12 cellular contexts compared by ENCODE assay signal in the genomic region with DNA sequence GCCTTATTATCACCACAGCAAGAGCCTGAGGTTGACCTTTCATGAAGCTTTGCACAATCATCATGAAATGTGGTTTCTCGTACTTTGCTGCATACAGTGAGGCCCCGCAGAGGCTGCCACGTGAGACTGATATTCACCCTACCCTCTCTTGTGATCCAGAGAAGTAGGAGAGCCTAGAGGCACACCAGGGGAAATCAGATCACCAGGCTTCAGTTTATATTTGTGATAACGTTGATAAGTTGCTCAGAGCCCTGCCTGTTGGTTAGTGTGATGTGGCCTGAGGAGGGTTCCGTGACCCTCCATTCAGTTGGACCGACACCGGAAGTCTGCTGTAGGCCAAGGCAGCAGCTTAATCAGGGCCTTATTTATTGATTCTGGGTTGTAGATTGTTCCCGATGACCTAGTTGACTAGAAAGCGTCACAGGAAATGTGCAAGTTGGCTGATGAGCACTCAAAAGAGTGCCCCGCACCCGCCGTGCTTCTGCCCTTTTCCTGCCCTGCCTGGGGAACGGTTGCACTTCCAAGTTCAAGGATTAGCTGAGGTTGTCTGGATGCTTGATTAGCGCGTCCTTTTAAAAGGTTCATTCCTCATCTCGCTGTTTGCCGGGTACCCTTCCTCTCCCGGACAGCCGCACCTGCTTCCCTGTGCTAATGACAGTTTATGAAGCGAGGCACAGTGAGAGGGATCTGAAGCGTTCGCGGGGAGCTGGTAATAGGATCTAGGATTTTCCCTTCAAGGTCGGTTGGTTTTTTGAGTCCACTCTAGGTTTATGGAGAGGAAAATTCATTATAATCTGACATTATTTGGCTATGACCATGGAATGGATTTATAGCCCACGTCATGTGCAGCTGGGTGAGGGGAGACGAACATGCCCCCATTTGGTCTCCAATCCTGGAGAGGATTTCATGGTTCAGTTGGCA.
A peak's percentile ranks its signal among the peaks of the same experiment; 100 is the strongest.
DNase-seq lines count a peak whose midpoint lies in the region; FAIRE-seq and TF ChIP-seq lines count a peak whose summit lies in the region.
"Had no signal": no experiment of that assay in that cellular context is flagged by ENCODE, and none has a peak within 500 bp of the region (broad histone marks: within the 10 kb centered on the region; RNA-seq: fewer than 3 reads in every experiment).

No MANE protein-coding gene starts in this region.

- no peak overlapping the region for H3K4me3 Mint-ChIP-seq in activated naive CD4-positive, alpha-beta T cell treated with anti-CD3 and anti-CD28 coated beads for 36 hours
- H3K4me3 Mint-ChIP-seq in brain, result peak overlapping the region in 2 of 5 experiments; percentile 4 to 13
- H3K4me3 Mint-ChIP-seq in stimulated activated naive CD8-positive, alpha-beta T cell treated with anti-CD3 and anti-CD28 coated beads, Interleukin-15, Interleukin-2, amounts not matched to agents 100 ng/mL and 50 ng/mL, for 24 hours, result no peak overlapping the region
- H3K4me3 Mint-ChIP-seq: activated CD4-positive, alpha-beta T cell treated with anti-CD3 and anti-CD28 coated beads, Interleukin-2, amount 10 ng/mL, durations not matched to agents 24 days and 14 days had no signal

- no peaks in the 10 kb centered on the region for H3K27me3 Mint-ChIP-seq in activated naive CD4-positive, alpha-beta T cell treated with anti-CD3 and anti-CD28 coated beads for 36 hours (ENCODE audit: low read depth)
- peaks cover 3% of the 10 kb centered on the region for H3K27me3 Mint-ChIP-seq in brain
- no peaks in the 10 kb centered on the region for H3K27me3 Mint-ChIP-seq in stimulated activated naive CD8-positive, alpha-beta T cell treated with anti-CD3 and anti-CD28 coated beads, Interleukin-15, Interleukin-2, amounts not matched to agents 100 ng/mL and 50 ng/mL, for 24 hours

- CTCF ChIA-PET in activated naive CD4-positive, alpha-beta T cell treated with anti-CD3 and anti-CD28 coated beads for 36 hours (lab: Charles Lee), result interaction anchor here (0.8 kb wide), 1 partner anchor 10 kb away, joined by 3 read pairs; no protein-coding TSS in a partner anchor

- TF ChIP-seq CTCF in brain (conservative IDR thresholded peaks at IDR 0.05), result no peak

- FAIRE-seq in H54 (lab: Jason Lieb, UNC), result no peak
- FAIRE-seq: H1 had no signal

- intact Hi-C loops in activated naive CD4-positive, alpha-beta T cell treated with anti-CD3 and anti-CD28 coated beads for 36 hours (cut with micrococcal nuclease), result no loop called here

- H3K27ac Mint-ChIP-seq in activated naive CD4-positive, alpha-beta T cell treated with anti-CD3 and anti-CD28 coated beads for 36 hours, result no peak overlapping the region
- H3K27ac Mint-ChIP-seq in brain, result peak overlapping the region in 4 of 5 experiments; percentile 54 to 80 (median 76)
- peak overlapping the region; percentile 5 for H3K27ac Mint-ChIP-seq in stimulated activated naive CD8-positive, alpha-beta T cell treated with anti-CD3 and anti-CD28 coated beads, Interleukin-15, Interleukin-2, amounts not matched to agents 100 ng/mL and 50 ng/mL, for 24 hours
- H3K27ac Mint-ChIP-seq: activated CD4-positive, alpha-beta T cell treated with anti-CD3 and anti-CD28 coated beads, Interleukin-2, amount 10 ng/mL, durations not matched to agents 24 days and 14 days had no signal

- H3K27ac ChIP-seq in substantia nigra (ENCODE audit: low read depth, low read length, poor library complexity, severe bottlenecking), result no peak overlapping the region

- H3K36me3 Mint-ChIP-seq in activated naive CD4-positive, alpha-beta T cell treated with anti-CD3 and anti-CD28 coated beads for 36 hours (ENCODE audit: low read depth), result no peaks in the 10 kb centered on the region
- H3K36me3 Mint-ChIP-seq in brain, result no peaks in the 10 kb centered on the region
- H3K36me3 Mint-ChIP-seq in stimulated activated naive CD8-positive, alpha-beta T cell treated with anti-CD3 and anti-CD28 coated beads, Interleukin-15, Interleukin-2, amounts not matched to agents 100 ng/mL and 50 ng/mL, for 24 hours (ENCODE audit: low read depth), result no peaks in the 10 kb centered on the region

- DNase-seq in activated naive CD4-positive, alpha-beta T cell treated with anti-CD3 and anti-CD28 coated beads for 36 hours, result peak; percentile 12
- no peak for DNase-seq in activated naive CD4-positive, alpha-beta T cell (lab: John Stamatoyannopoulos, UW)
- DNase-seq in NCI-H345 treated with DMSO at 0.1 percent for 48 hours (lab: John Stamatoyannopoulos, UW; ENCODE audit: unreplicated experiment) (peak; percentile 85), H54 (ENCODE audit: insufficient read length, low spot score) (no peak), amygdala (lab: John Stamatoyannopoulos, UW) (no peak), substantia nigra (lab: John Stamatoyannopoulos, UW) (no peak)
- DNase-seq: activated CD4-positive, alpha-beta T cell treated with anti-CD3 and anti-CD28 coated beads, Interleukin-2, amount 10 ng/mL, durations not matched to agents 24 days and 14 days; hippocampal formation; midbrain had no signal

- no peaks in the 10 kb centered on the region for H3K9me3 Mint-ChIP-seq in activated naive CD4-positive, alpha-beta T cell treated with anti-CD3 and anti-CD28 coated beads for 36 hours
- peaks cover 0 to 2% (median 0%) of the 10 kb centered on the region in 5 experiments for H3K9me3 Mint-ChIP-seq in brain
- H3K9me3 Mint-ChIP-seq in stimulated activated naive CD8-positive, alpha-beta T cell treated with anti-CD3 and anti-CD28 coated beads, Interleukin-15, Interleukin-2, amounts not matched to agents 100 ng/mL and 50 ng/mL, for 24 hours, result no peaks in the 10 kb centered on the region
- H3K9me3 Mint-ChIP-seq: activated CD4-positive, alpha-beta T cell treated with anti-CD3 and anti-CD28 coated beads, Interleukin-2, amount 10 ng/mL, durations not matched to agents 24 days and 14 days had no signal

- TF ChIP-seq POLR2A in H54 (IDR thresholded peaks at IDR 0.05; ENCODE audit: low read depth, low read length), result no peak

- H3K4me1 Mint-ChIP-seq in activated naive CD4-positive, alpha-beta T cell treated with anti-CD3 and anti-CD28 coated beads for 36 hours (ENCODE audit: low read depth), result peaks cover 3% of the 10 kb centered on the region
- H3K4me1 Mint-ChIP-seq in brain, result peaks cover 96% of the 10 kb centered on the region
- peaks cover 22% of the 10 kb centered on the region for H3K4me1 Mint-ChIP-seq in stimulated activated naive CD8-positive, alpha-beta T cell treated with anti-CD3 and anti-CD28 coated beads, Interleukin-15, Interleukin-2, amounts not matched to agents 100 ng/mL and 50 ng/mL, for 24 hours (ENCODE audit: low read depth)

Comparison
In these comparisons a context has a peak if more than half of its experiments do, and no peak if none do; other contexts are left out.
1. DNase-seq: peak in activated naive CD4-positive, alpha-beta T cell treated with anti-CD3 and anti-CD28 coated beads for 36 hours (single experiment) and NCI-H345 treated with DMSO at 0.1 percent for 48 hours (single experiment); none in activated naive CD4-positive, alpha-beta T cell (0 of 4), H54 (single experiment), amygdala (0 of 56) and substantia nigra (0 of 49).